Comparison of ENCODE assay signal across 7 cellular contexts in the genomic region with DNA sequence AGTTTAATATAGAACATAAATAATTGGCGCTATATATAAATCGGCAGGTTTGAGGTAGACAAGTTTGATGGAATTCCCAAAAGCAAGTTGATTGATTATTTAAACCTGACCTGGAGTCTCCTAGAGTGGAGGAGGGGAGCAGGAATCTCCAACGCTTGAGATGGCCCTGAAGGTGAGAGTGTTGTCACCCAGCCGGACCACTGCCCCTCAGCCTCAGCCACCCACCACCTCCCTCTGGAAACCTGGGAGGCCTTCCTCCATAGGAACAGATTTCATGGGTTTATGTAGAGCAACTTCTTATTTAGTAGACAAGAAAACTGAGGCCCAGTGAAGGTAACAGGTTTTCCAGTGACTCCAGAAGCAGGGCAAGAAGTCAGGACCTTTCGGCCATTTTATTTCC.
"Had no signal": no experiment of that assay in that cellular context is flagged by ENCODE, and none has a peak within 500 bp of the region (broad histone marks: within the 10 kb centered on the region; RNA-seq: fewer than 3 reads in every experiment).

No MANE protein-coding gene starts in this region.

- DNase-seq: GM23248, GOT3, H7, HCEC 1CT, HFFc6 had no signal

- H2AFZ ChIP-seq: GM23248, GM23338 had no signal

- H3K4me1 ChIP-seq: HAP-1 had no signal

- H3K4me2 ChIP-seq: GM23338 had no signal

- H3K27ac Mint-ChIP-seq: GM23338, HFFc6 had no signal

- H3K27ac ChIP-seq: GM23248 had no signal

- H3K9ac ChIP-seq: GM23248 had no signal

- H3K9me3 ChIP-seq: HAP-1 had no signal

- H3K9me3 Mint-ChIP-seq: GM23338, HFFc6 had no signal

- H3K4me3 Mint-ChIP-seq: GM23338, HFFc6 had no signal
